ENCODE assay signal across 8 cellular contexts in the genomic region with DNA sequence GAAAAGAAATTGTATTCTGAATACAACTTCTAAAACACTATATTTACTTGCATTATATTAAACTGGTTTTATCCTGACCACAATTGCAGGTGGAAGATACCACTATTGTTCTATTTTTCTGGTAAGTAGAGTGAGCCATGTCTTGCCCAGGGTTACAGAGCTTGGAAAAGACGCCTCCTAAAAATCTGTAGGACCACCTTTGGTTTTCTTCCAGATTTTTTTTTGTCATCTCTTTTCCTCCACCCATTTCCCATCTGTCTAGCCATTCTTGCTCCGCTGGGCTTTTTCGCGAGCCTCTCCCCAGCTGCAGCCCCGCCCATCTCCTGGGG. TPM values are rescaled to one million over a fixed set of nuclear protein-coding genes. Genes with fewer than 3 reads are reported as not detected.
DNase-seq lines count a peak whose midpoint lies in the region; ATAC-seq and TF ChIP-seq lines count a peak whose summit lies in the region.

No MANE protein-coding gene starts in this region.

- no peaks in the 10 kb centered on the region for H3F3A ChIP-seq in OCI-LY1 (ENCODE audit: insufficient read depth, low read length)

- no peak overlapping the region for H3K27ac ChIP-seq in OCI-LY1 (ENCODE audit: low read depth, low read length, poor library complexity, severe bottlenecking)
- H3K27ac ChIP-seq in epithelial cell of prostate = peak overlapping the region; percentile 75
- peak overlapping the region in 7 of 8 donors; percentile 96 to 99 (median 99) for H3K27ac ChIP-seq in spleen

- H3K36me3 ChIP-seq in OCI-LY1 (ENCODE audit: insufficient read depth, low read length) = no peaks in the 10 kb centered on the region
- H3K36me3 ChIP-seq in spleen = no peaks in the 10 kb centered on the region

- intact Hi-C loops in spleen (cut with DNase I; ENCODE audit: low total_unique reads) (no loop called here), posterior vena cava (cut with DNase I) (no loop called here)

- H4K20me1 ChIP-seq in OCI-LY1 (ENCODE audit: insufficient read depth, low read length) = no peaks in the 10 kb centered on the region

- peaks cover 6% of the 10 kb centered on the region for H3K4me1 ChIP-seq in OCI-LY1 (ENCODE audit: insufficient read depth, low read length, severe bottlenecking)
- peaks cover 11 to 51% (median 43%) of the 10 kb centered on the region in 6 donors for H3K4me1 ChIP-seq in spleen

- ATAC-seq in HG02970 (IDR thresholded peaks at IDR 0.05; ENCODE audit: low FRiP score, unreplicated experiment) (no peak), HG02938 (IDR thresholded peaks at IDR 0.05; ENCODE audit: unreplicated experiment) (no peak)

- H3K9me3 ChIP-seq in OCI-LY1 (ENCODE audit: low read length) = 0 out of 2 replicates have a peak, but pooled peaks cover 2% of the 10 kb centered on the region
- H3K9me3 ChIP-seq in spleen = no peaks in the 10 kb centered on the region

- H3K4me2 ChIP-seq in OCI-LY1 (ENCODE audit: low read length) = peak overlapping the region; percentile 7; the same call in 1 of the 2 replicates

- no peaks in the 10 kb centered on the region for H3K9me2 ChIP-seq in OCI-LY1 (ENCODE audit: low read depth, low read length)

- DNase-seq in NCI-H2171 treated with DMSO at 0.1 percent for 48 hours (lab: John Stamatoyannopoulos, UW) (peak; percentile 97), NCI-H2171 (lab: John Stamatoyannopoulos, UW) (no peak), epithelial cell of prostate (ENCODE audit: low read depth, low spot score) (no peak), spleen (no peak), posterior vena cava (ENCODE audit: low spot score) (no peak)

- peaks cover 19% of the 10 kb centered on the region for H3K79me2 ChIP-seq in OCI-LY1 (ENCODE audit: insufficient read depth, low read length)

- TF ChIP-seq POLR2A in spleen (IDR thresholded peaks at IDR 0.05) = no peak

- no peak for TF ChIP-seq CTCF in OCI-LY1 (IDR thresholded peaks at IDR 0.05; ENCODE audit: low read length)
- TF ChIP-seq CTCF in spleen (IDR thresholded peaks at IDR 0.05 in 8 of 11, conservative IDR thresholded peaks at IDR 0.05 in 3 of 11) = no peak

- H3K4me3 ChIP-seq in OCI-LY1 (ENCODE audit: low read depth, low read length, poor library complexity, severe bottlenecking) (peak overlapping the region; percentile 94), spleen (peak overlapping the region; percentile 77 to 95 (median 88))

- WGBS in spleen, 5 donors = 0 to 1% (median 0%) methylated on average over 5 of the region's 5 CpGs

- H3K9ac ChIP-seq in OCI-LY1 (ENCODE audit: low read length) = no peak overlapping the region

- H3K27me3 ChIP-seq in OCI-LY1 (ENCODE audit: insufficient read depth, low read length) (no peaks in the 10 kb centered on the region), spleen (replicated peaks in 1 of 7) (no peaks in the 10 kb centered on the region)

- H2AFZ ChIP-seq in OCI-LY1 (ENCODE audit: low read length) = no peak overlapping the region

RNA-seq across cellular contexts. Expression of a gene that starts 0.3 kb away (rescaled TPM):
- total RNA-seq in spleen (100 to 1,000 TPM in 3 of 7 donors, 10 to 100 TPM in 4; 65.7 to 137 (median 87.9) TPM), posterior vena cava (10 to 100 TPM; 35.8 to 37.6 TPM)
- polyA plus RNA-seq in spleen = 10 to 100 TPM in 1 of 3 donors, 1 to 10 TPM in 2; 5.3 to 13.0 (median 6.7) TPM

RNA-seq across cellular contexts. Expression of a gene that starts 44.6 kb away (rescaled TPM):
- total RNA-seq in spleen (10 to 100 TPM; 53.6 to 89.0 (median 68.6) TPM), posterior vena cava (10 to 100 TPM; 31.3 to 37.2 TPM)
- 10 to 100 TPM; 34.1 to 47.3 (median 43.0) TPM for polyA plus RNA-seq in spleen
